In genomic region chr16:57093845-57094564, GRCh38 we compare ENCODE assay signal across 10 cellular contexts. TPM values are rescaled to one million over a fixed set of nuclear protein-coding genes. Genes with fewer than 3 reads are reported as not detected.
DNase-seq lines count a peak whose midpoint lies in the region; ATAC-seq and TF ChIP-seq lines count a peak whose summit lies in the region.
"Had no signal": no experiment of that assay in that cellular context is flagged by ENCODE, and none has a peak within 500 bp of the region (broad histone marks: within the 10 kb centered on the region; RNA-seq: fewer than 3 reads in every experiment).

No MANE protein-coding gene starts in this region.

- no peaks in the 10 kb centered on the region for H3K9me3 ChIP-seq in H9 (ENCODE audit: control insufficient read depth, low read depth, low read length)

- H4K20me1 ChIP-seq in H9 (ENCODE audit: control insufficient read depth, insufficient read depth, insufficient read length): no peaks in the 10 kb centered on the region

- no peak overlapping the region for H2AFZ ChIP-seq in H9 (ENCODE audit: low read length)

- H3K36me3 Mint-ChIP-seq in H9 (ENCODE audit: insufficient read depth in 1 of 3, low read depth in 3 of 3) (peaks cover 0 to 5% (median 0%) of the 10 kb centered on the region in 3 experiments; a peak in 4 of 7 replicates), T-cell (no peaks in the 10 kb centered on the region)

- H2BK20ac ChIP-seq in H9 (ENCODE audit: low read depth, low read length, poor library complexity, severe bottlenecking): no peak overlapping the region

- peaks cover 46% of the 10 kb centered on the region for H3K27me3 Mint-ChIP-seq in H9 (ENCODE audit: low read depth)
- H3K27me3 Mint-ChIP-seq in T-cell: peaks cover 0 to 10% of the 10 kb centered on the region in 2 donors

- no peaks in the 10 kb centered on the region for H3K79me1 ChIP-seq in H9 (ENCODE audit: insufficient read depth, low read depth, low read length, poor library complexity, severe bottlenecking)

- H2BK12ac ChIP-seq in H9 (ENCODE audit: insufficient read length, low read depth, low read length): no peak overlapping the region

- H2BK5ac ChIP-seq in H9 (ENCODE audit: insufficient read length, low read length): no peak overlapping the region

- H3K18ac ChIP-seq in H9 (ENCODE audit: insufficient read length, low read depth, low read length): no peak overlapping the region

- H3K23me2 ChIP-seq in H9 (ENCODE audit: insufficient read length, low read depth, low read length, poor library complexity, severe bottlenecking): peaks cover 18% of the 10 kb centered on the region

- ATAC-seq in T-cell (replicated peaks in 1 of 4): no peak
- ATAC-seq in GM19023 (IDR thresholded peaks at IDR 0.05; ENCODE audit: unreplicated experiment): no peak

- H2BK15ac ChIP-seq in H9 (ENCODE audit: low read depth, low read length): no peak overlapping the region; the same call in 1 of the 2 replicates

- no CpG with 5 or more reads among the region's 16 CpGs for WGBS in H9 (ENCODE audit: extremely low coverage, insufficient read length, low lambda C conversion rate)

- no peak overlapping the region for H3T11ph ChIP-seq in H9 (ENCODE audit: low read length)

- H4K5ac ChIP-seq in H9 (ENCODE audit: insufficient read length, low read depth, low read length): no peak overlapping the region

- no peak overlapping the region for H2BK120ac ChIP-seq in H9 (ENCODE audit: low read depth, low read length, poor library complexity, severe bottlenecking)

- H3K23ac ChIP-seq in H9 (ENCODE audit: insufficient read length, low read depth, low read length): no peak overlapping the region

- H3K56ac ChIP-seq in H9 (ENCODE audit: insufficient read length, low read depth, low read length): no peak overlapping the region

- CTCF ChIA-PET in T-cell (lab: Charles Lee): interaction anchor here (0.6 to 1.5 kb wide), 11 partner anchors 35 to 411 kb away, joined by 3 to 9 read pairs (median 6); no protein-coding TSS in a partner anchor

- no peak overlapping the region for H4K8ac ChIP-seq in H9 (replicated peaks; ENCODE audit: insufficient read length, low read depth, low read length)

- no peak overlapping the region for H3K14ac ChIP-seq in H9 (ENCODE audit: insufficient read depth, low read length)

- no peaks in the 10 kb centered on the region for H3K79me2 ChIP-seq in H9 (ENCODE audit: insufficient read depth, low read length)

- no peak overlapping the region for H2AK5ac ChIP-seq in H9 (ENCODE audit: insufficient read length, low read length)

- H3K4me1 Mint-ChIP-seq in H9: peaks cover 15 to 27% of the 10 kb centered on the region in 2 experiments
- H3K4me1 Mint-ChIP-seq in T-cell: peaks cover 10 to 14% (median 14%) of the 10 kb centered on the region in 3 donors

- H3K4me3 ChIP-seq in foreskin fibroblast (ENCODE audit: low read depth in 1 of 2, low read length in 2 of 2) (peak overlapping the region; percentile 49 to 66), retinal pigment epithelial cell (ENCODE audit: low read length) (peak overlapping the region; percentile 55)

- no peak overlapping the region for H4K91ac ChIP-seq in H9 (ENCODE audit: insufficient read length, low read depth, low read length)

- H3K9me3 Mint-ChIP-seq in H9 (peaks cover 0 to 5% of the 10 kb centered on the region in 2 experiments; a peak in 2 of 5 replicates), T-cell (no peaks in the 10 kb centered on the region)

- POLR2A ChIA-PET in T-cell (lab: Charles Lee): interaction anchor here (0.6 kb wide), 4 partner anchors 9 to 583 kb away, joined by 4 to 6 read pairs (median 4); no protein-coding TSS in a partner anchor

- no peak for DNase-seq in H9
- DNase-seq in T-cell: no peak
- no peak for DNase-seq in foreskin fibroblast
- DNase-seq in retinal pigment epithelial cell (ENCODE audit: low read depth): no peak
- DNase-seq in medulla oblongata (ENCODE audit: extremely low spot score): no peak
- no peak for DNase-seq in pons (ENCODE audit: low spot score)
- DNase-seq in NCI-H524 (lab: John Stamatoyannopoulos, UW): no peak
- DNase-seq: activated CD8-positive, alpha-beta memory T cell treated with anti-CD3 and anti-CD28 coated beads, Interleukin-2, amount 50 U/mL, for 4 hours; NCI-H774 had no signal

- peak overlapping the region; percentile 74 for H3K4me2 ChIP-seq in H9 (ENCODE audit: insufficient read depth, insufficient read length, low read length)

- peaks cover 3% of the 10 kb centered on the region; the same call in 1 of the 2 replicates for H3K27me3 ChIP-seq in H9 (ENCODE audit: insufficient read depth, low read length)

- H3K27ac Mint-ChIP-seq in H9 (no peak overlapping the region), T-cell (no peak overlapping the region)

- no peak overlapping the region for H3K9ac ChIP-seq in H9 (ENCODE audit: extremely low read depth, insufficient read length, low read length)

- H3K4me3 Mint-ChIP-seq in H9 (peak overlapping the region; percentile 66 to 86), T-cell (peak overlapping the region; percentile 60 to 77 (median 74))

- TF ChIP-seq CTCF in H9 (conservative IDR thresholded peaks at IDR 0.05) (no peak), foreskin fibroblast (IDR thresholded peaks at IDR 0.05; ENCODE audit: low read depth, low read length) (no peak), retinal pigment epithelial cell (conservative IDR thresholded peaks at IDR 0.05; ENCODE audit: low read depth, low read length) (no peak)

- H3K4me1 ChIP-seq in H9 (ENCODE audit: insufficient read depth, low read length): no peaks in the 10 kb centered on the region

- no peak overlapping the region for H3K27ac ChIP-seq in H9 (ENCODE audit: insufficient read length, low read depth, low read length)

- H3K4ac ChIP-seq in H9 (ENCODE audit: low read depth, low read length): no peak overlapping the region

RNA-seq across cellular contexts. Expression of gene CPNE2, which starts 1.6 kb away (rescaled TPM):
- total RNA-seq in H9 (2021) (8.0 and 8.1 TPM in 2 replicates), T-cell (1 to 10 TPM; 5.5 to 9.3 (median 6.1) TPM)
